Comparison of ENCODE assay signal across 8 cellular contexts in genomic region chr1:234498448-234499118, GRCh38. TPM values are rescaled to one million over a fixed set of nuclear protein-coding genes. Genes with fewer than 3 reads are reported as not detected.
A peak's percentile ranks its signal among the peaks of the same experiment; 100 is the strongest.
DNase-seq lines count a peak whose midpoint lies in the region; ATAC-seq and TF ChIP-seq lines count a peak whose summit lies in the region.

No MANE protein-coding gene starts in this region.

- H3K27me3 Mint-ChIP-seq in activated T-helper 1 cell treated with anti-CD3 and anti-CD28 coated beads, Interleukin-12 subunit alpha, Interleukin-12 subunit beta, Interleukin-2, Interleukin-4 antibody, amounts not matched to agents 30 ng/mL and 10 ng/mL and 1 ng/mL, durations not matched to agents 14 hours and 24 hours and 36 hours (ENCODE audit: insufficient read depth): no peaks in the 10 kb centered on the region

- no peak overlapping the region for H3K4me3 ChIP-seq in HL-60 (replicated peaks; ENCODE audit: insufficient read depth, low read length)

- peaks cover 13% of the 10 kb centered on the region for H3K36me3 Mint-ChIP-seq in activated T-helper 1 cell treated with anti-CD3 and anti-CD28 coated beads, Interleukin-12 subunit alpha, Interleukin-12 subunit beta, Interleukin-2, Interleukin-4 antibody, amounts not matched to agents 30 ng/mL and 10 ng/mL and 1 ng/mL, durations not matched to agents 14 hours and 24 hours and 36 hours (ENCODE audit: low read depth)

- peaks cover 12% of the 10 kb centered on the region for H3K9me3 Mint-ChIP-seq in activated T-helper 1 cell treated with anti-CD3 and anti-CD28 coated beads, Interleukin-12 subunit alpha, Interleukin-12 subunit beta, Interleukin-2, Interleukin-4 antibody, amounts not matched to agents 30 ng/mL and 10 ng/mL and 1 ng/mL, durations not matched to agents 14 hours and 24 hours and 36 hours

- intact Hi-C loops in activated T-helper 1 cell treated with anti-CD3 and anti-CD28 coated beads, Interleukin-12 subunit alpha, Interleukin-12 subunit beta, Interleukin-2, Interleukin-4 antibody, amounts not matched to agents 30 ng/mL and 10 ng/mL and 1 ng/mL, durations not matched to agents 14 hours and 24 hours and 36 hours (cut with micrococcal nuclease): loop anchor here (1.0 kb wide), 2 partner anchors 103 to 585 kb away; no protein-coding TSS in a partner anchor

- H3K27ac ChIP-seq in HL-60 (replicated peaks): peak overlapping the region; percentile 79
- peak overlapping the region; percentile 84 for H3K27ac ChIP-seq in layer of hippocampus (ENCODE audit: low read depth, low read length)

- no peak for DNase-seq in HL-60 (ENCODE audit: low read depth in 1 of 2, low spot score in 1 of 2)
- DNase-seq in activated T-helper 1 cell treated with anti-CD3 and anti-CD28 coated beads, Interleukin-12 subunit alpha, Interleukin-12 subunit beta, Interleukin-2, Interleukin-4 antibody, amounts not matched to agents 30 ng/mL and 10 ng/mL and 1 ng/mL, durations not matched to agents 14 hours and 24 hours and 36 hours (ENCODE audit: low spot score): no peak
- peak; percentile 24 for DNase-seq in superior temporal gyrus (ENCODE audit: extremely low spot score)
- no peak for DNase-seq in NAMALWA (ENCODE audit: low spot score)

- H3K4me3 Mint-ChIP-seq in activated T-helper 1 cell treated with anti-CD3 and anti-CD28 coated beads, Interleukin-12 subunit alpha, Interleukin-12 subunit beta, Interleukin-2, Interleukin-4 antibody, amounts not matched to agents 30 ng/mL and 10 ng/mL and 1 ng/mL, durations not matched to agents 14 hours and 24 hours and 36 hours: peak overlapping the region; percentile 38

- ATAC-seq in HG03378 (IDR thresholded peaks at IDR 0.05; ENCODE audit: unreplicated experiment) (no peak), GM21825 (IDR thresholded peaks at IDR 0.05; ENCODE audit: unreplicated experiment) (no peak), HG03139 (IDR thresholded peaks at IDR 0.05; ENCODE audit: unreplicated experiment) (no peak)

- peaks cover 83% of the 10 kb centered on the region for H3K4me1 Mint-ChIP-seq in activated T-helper 1 cell treated with anti-CD3 and anti-CD28 coated beads, Interleukin-12 subunit alpha, Interleukin-12 subunit beta, Interleukin-2, Interleukin-4 antibody, amounts not matched to agents 30 ng/mL and 10 ng/mL and 1 ng/mL, durations not matched to agents 14 hours and 24 hours and 36 hours (ENCODE audit: low read depth)

- H3K27me3 ChIP-seq in HL-60 (ENCODE audit: insufficient read depth, poor library complexity, severe bottlenecking): no peaks in the 10 kb centered on the region
- H3K27me3 ChIP-seq in layer of hippocampus (ENCODE audit: control insufficient read depth, insufficient read depth, low read length): no peaks in the 10 kb centered on the region

- peak overlapping the region; percentile 80 for H3K27ac Mint-ChIP-seq in activated T-helper 1 cell treated with anti-CD3 and anti-CD28 coated beads, Interleukin-12 subunit alpha, Interleukin-12 subunit beta, Interleukin-2, Interleukin-4 antibody, amounts not matched to agents 30 ng/mL and 10 ng/mL and 1 ng/mL, durations not matched to agents 14 hours and 24 hours and 36 hours

- TF ChIP-seq CTCF in HL-60 (IDR thresholded peaks at IDR 0.05; ENCODE audit: insufficient read depth, low read length): no peak

RNA-seq across cellular contexts. Expression of gene TARBP1, which starts 19.6 kb away (rescaled TPM):
- total RNA-seq in activated T-helper 1 cell treated with anti-CD3 and anti-CD28 coated beads, Interleukin-12 subunit alpha, Interleukin-12 subunit beta, Interleukin-2, Interleukin-4 antibody, amounts not matched to agents 30 ng/mL and 10 ng/mL and 1 ng/mL, durations not matched to agents 14 hours and 24 hours and 36 hours: 71.7 and 78.9 TPM in 2 replicates
